ENCODE assay signal across 8 cellular contexts in genomic region chr4:169311643-169312365, GRCh38.
A peak's percentile ranks its signal among the peaks of the same experiment; 100 is the strongest.
DNase-seq lines count a peak whose midpoint lies in the region; ATAC-seq and TF ChIP-seq lines count a peak whose summit lies in the region.

No MANE protein-coding gene starts in this region.

- no peaks in the 10 kb centered on the region for H3K36me3 Mint-ChIP-seq in nephron progenitor cell (ENCODE audit: low read depth)
- no peaks in the 10 kb centered on the region for H3K36me3 Mint-ChIP-seq in T-helper 2 cell treated with Interferon-gamma antibody and Interleukin-4, amounts not matched to agents 5 μg/mL and 100 μg/mL, for 36 hours (ENCODE audit: low read depth)

- no peak overlapping the region for H3K27ac ChIP-seq in RWPE2 (ENCODE audit: poor library complexity, severe bottlenecking)

- H3K4me3 ChIP-seq in RWPE2 (ENCODE audit: severe bottlenecking), result no peak overlapping the region

- H3K27me3 Mint-ChIP-seq in nephron progenitor cell (ENCODE audit: low read depth, poor library complexity), result peaks cover 8% of the 10 kb centered on the region
- no peaks in the 10 kb centered on the region for H3K27me3 Mint-ChIP-seq in T-helper 2 cell treated with Interferon-gamma antibody and Interleukin-4, amounts not matched to agents 5 μg/mL and 100 μg/mL, for 36 hours (ENCODE audit: low read depth)

- peak; percentile 64 for DNase-seq in COLO829 (ENCODE audit: low spot score)
- DNase-seq in RWPE2 (ENCODE audit: low spot score), result no peak
- peak; percentile 39 for DNase-seq in fibroblast of gingiva (ENCODE audit: low read depth)
- DNase-seq in nephron progenitor cell, result peak; percentile 8
- no peak for DNase-seq in middle frontal gyrus (ENCODE audit: extremely low spot score, low spot score)
- DNase-seq in T-helper 2 cell treated with Interferon-gamma antibody and Interleukin-4, amounts not matched to agents 5 μg/mL and 100 μg/mL, for 36 hours (ENCODE audit: low spot score), result no peak

- no peaks in the 10 kb centered on the region for H3K36me3 ChIP-seq in RWPE2 (ENCODE audit: low read depth)

- H3K9me3 ChIP-seq in RWPE2 (ENCODE audit: severe bottlenecking), result no peaks in the 10 kb centered on the region

- TF ChIP-seq CTCF in RWPE2 (IDR thresholded peaks at IDR 0.05; ENCODE audit: poor library complexity, severe bottlenecking) (peak; percentile 35), nephron progenitor cell (IDR thresholded peaks at IDR 0.05) (peak; percentile 49)

- peak; percentile 83 for ATAC-seq in GM19043 (IDR thresholded peaks at IDR 0.05; ENCODE audit: low read depth, unreplicated experiment)
- ATAC-seq in HG03460 (IDR thresholded peaks at IDR 0.05; ENCODE audit: unreplicated experiment), result peak; percentile 87
- no peak; the same call in 2 of the 3 replicates for ATAC-seq in RWPE2 (ENCODE audit: low read depth)

- peaks cover 19% of the 10 kb centered on the region for H3K4me1 Mint-ChIP-seq in nephron progenitor cell
- H3K4me1 Mint-ChIP-seq in T-helper 2 cell treated with Interferon-gamma antibody and Interleukin-4, amounts not matched to agents 5 μg/mL and 100 μg/mL, for 36 hours (ENCODE audit: low read depth), result no peaks in the 10 kb centered on the region

- no peak overlapping the region for H3K27ac Mint-ChIP-seq in nephron progenitor cell
- no peak overlapping the region for H3K27ac Mint-ChIP-seq in T-helper 2 cell treated with Interferon-gamma antibody and Interleukin-4, amounts not matched to agents 5 μg/mL and 100 μg/mL, for 36 hours

- peaks cover 26% of the 10 kb centered on the region for H3K4me1 ChIP-seq in RWPE2 (ENCODE audit: insufficient read depth, poor library complexity, severe bottlenecking)

- H3K27me3 ChIP-seq in RWPE2 (ENCODE audit: insufficient read depth, poor library complexity, severe bottlenecking), result no peaks in the 10 kb centered on the region

- H3K9me3 Mint-ChIP-seq in nephron progenitor cell, result peaks cover 10% of the 10 kb centered on the region
- H3K9me3 Mint-ChIP-seq in T-helper 2 cell treated with Interferon-gamma antibody and Interleukin-4, amounts not matched to agents 5 μg/mL and 100 μg/mL, for 36 hours, result no peaks in the 10 kb centered on the region

- no peak overlapping the region for H3K4me3 Mint-ChIP-seq in nephron progenitor cell
- H3K4me3 Mint-ChIP-seq in T-helper 2 cell treated with Interferon-gamma antibody and Interleukin-4, amounts not matched to agents 5 μg/mL and 100 μg/mL, for 36 hours, result no peak overlapping the region

Comparison
In these comparisons a context has a peak if more than half of its experiments do, and no peak if none do; other contexts are left out.
1. DNase-seq: peak in COLO829 (single experiment), fibroblast of gingiva (single experiment) and nephron progenitor cell (single experiment); none in RWPE2 (single experiment), middle frontal gyrus (single experiment) and T-helper 2 cell treated with Interferon-gamma antibody and Interleukin-4, amounts not matched to agents 5 μg/mL and 100 μg/mL, for 36 hours (single experiment).